29 cellular contexts compared by ENCODE assay signal in the genomic region with DNA sequence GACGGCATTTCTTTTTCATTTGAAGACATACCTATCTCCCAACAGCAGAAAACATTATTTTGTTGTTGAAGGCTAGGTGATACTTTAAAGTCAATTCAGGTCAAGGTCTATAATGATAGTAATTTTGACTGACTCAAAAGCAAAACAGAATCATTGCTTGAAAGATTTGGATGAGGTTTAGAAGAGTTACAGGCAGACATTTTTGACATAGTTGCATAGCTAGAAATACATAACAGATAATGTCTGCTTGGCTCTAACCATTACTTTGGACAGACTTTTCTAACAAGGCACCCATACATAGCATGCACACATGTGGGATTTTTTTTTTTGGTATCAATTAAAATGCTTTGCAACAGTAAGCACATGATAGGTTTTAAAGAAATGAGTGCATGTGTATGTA.
"Had no signal": no experiment of that assay in that cellular context is flagged by ENCODE, and none has a peak within 500 bp of the region (broad histone marks: within the 10 kb centered on the region; RNA-seq: fewer than 3 reads in every experiment).

No MANE protein-coding gene starts in this region.

- H3K27ac ChIP-seq: neutrophil, pancreas, psoas muscle, right lobe of liver, sigmoid colon, skin epidermis, spleen, suprapubic skin, testis, tibial artery, transverse colon, upper lobe of right lung, uterus had no signal

- H3K4me3 ChIP-seq: pancreas, psoas muscle, right lobe of liver, sigmoid colon, skin epidermis, smooth muscle cell, spleen, suprapubic skin, testis, tibial artery, transverse colon, upper lobe of right lung, uterus had no signal

- DNase-seq: naive thymus-derived CD8-positive, alpha-beta T cell; nephron progenitor cell; nucleus accumbens; pancreas; psoas muscle; right cardiac atrium; right lobe of liver; sigmoid colon; spleen; stimulated activated CD4-positive, alpha-beta T cell treated with anti-CD3 and anti-CD28 coated beads, Interleukin-12 subunit alpha, Interleukin-12 subunit beta, amount 100 ng/mL, for 4 hours; stimulated activated CD4-positive, alpha-beta T cell treated with anti-CD3 and anti-CD28 coated beads, Interleukin-1b, Interleukin-23, amount 100 ng/mL, for 48 hours; stimulated activated CD4-positive, alpha-beta T cell treated with anti-CD3 and anti-CD28 coated beads, Interleukin-4, amount 100 ng/mL, for 1 hour; stimulated activated CD4-positive, alpha-beta T cell treated with anti-CD3 and anti-CD28 coated beads, Interleukin-4, amount 100 ng/mL, for 4 hours; stimulated activated CD8-positive, alpha-beta memory T cell treated with anti-CD3 and anti-CD28 coated beads, Interleukin-4, amount 100 ng/mL, for 48 hours; stimulated activated naive CD4-positive, alpha-beta T cell; stimulated activated naive CD8-positive, alpha-beta T cell treated with anti-CD3 and anti-CD28 coated beads, Interleukin-15, amount 100 ng/mL, for 72 hours; stimulated activated naive CD8-positive, alpha-beta T cell treated with anti-CD3 and anti-CD28 coated beads, Interleukin-15, Interleukin-2, amounts not matched to agents 100 U/mL and 50 U/mL, for 24 hours; substantia nigra; testis; tibial artery; transverse colon; upper lobe of right lung; uterus had no signal

- H3K36me3 ChIP-seq: neutrophil, pancreas, right lobe of liver, sigmoid colon, spleen, suprapubic skin, tibial artery, transverse colon, upper lobe of right lung, uterus had no signal

- ATAC-seq: naive thymus-derived CD8-positive, alpha-beta T cell; natural killer cell treated with Interleukin-12 subunit alpha and Interleukin-12 subunit beta and Interleukin-15 and Interleukin-18, amount 100 ng/mL, for 72 hours; pancreas; psoas muscle; right cardiac atrium; stimulated activated memory B cell treated with anti-CD40 and anti-IgM and Interleukin-4, amounts not matched to agents 10 μg/mL and 1 μg/mL and 100 μg/mL, for 72 hours; stimulated activated naive CD8-positive, alpha-beta T cell treated with anti-CD3 and anti-CD28 coated beads, Interleukin-15, amount 100 ng/mL, for 72 hours; stimulated activated naive CD8-positive, alpha-beta T cell treated with anti-CD3 and anti-CD28 coated beads, Interleukin-15, Interleukin-2, amounts not matched to agents 100 U/mL and 50 U/mL, for 24 hours; upper lobe of right lung had no signal

- H3K27me3 ChIP-seq: neutrophil, pancreas, right lobe of liver, sigmoid colon, spleen, suprapubic skin, testis, tibial artery, transverse colon, upper lobe of right lung, uterus had no signal

- H3K9me3 ChIP-seq: neutrophil, pancreas, psoas muscle, right lobe of liver, sigmoid colon, spleen, suprapubic skin, testis, tibial artery, transverse colon, upper lobe of right lung, uterus had no signal

- H3K4me2 ChIP-seq: smooth muscle cell had no signal

- H3K4me1 ChIP-seq: pancreas, psoas muscle, right lobe of liver, sigmoid colon, spleen, suprapubic skin, testis, tibial artery, transverse colon, upper lobe of right lung, uterus had no signal
